1 cellular context compared by ENCODE assay signal in genomic region chr2:159637988-159638501, GRCh38.
TF ChIP-seq lines count a peak whose summit lies in the region.

No MANE protein-coding gene starts in this region.

TF ChIP-seq in WTC11, 78 proteins besides CTCF, POLR2A, EP300 and RAD21 (continued from another document):
- no peak for TF ChIP-seq ARID4B (CRISPR knock-in tag; IDR thresholded peaks at IDR 0.05; ENCODE audit: borderline replicate concordance)
- TF ChIP-seq ZNF219 (CRISPR knock-in tag; IDR thresholded peaks at IDR 0.05; ENCODE audit: borderline replicate concordance) = no peak
- no peak for TF ChIP-seq IRF1 (CRISPR knock-in tag; IDR thresholded peaks at IDR 0.05)
- no peak for TF ChIP-seq ZNF138 (CRISPR knock-in tag; conservative IDR thresholded peaks at IDR 0.05)
- no peak for TF ChIP-seq ZNF232 (CRISPR knock-in tag; IDR thresholded peaks at IDR 0.05)
TF ChIP-seq in WTC11: peak in this region for 0.
